In the genomic region with DNA sequence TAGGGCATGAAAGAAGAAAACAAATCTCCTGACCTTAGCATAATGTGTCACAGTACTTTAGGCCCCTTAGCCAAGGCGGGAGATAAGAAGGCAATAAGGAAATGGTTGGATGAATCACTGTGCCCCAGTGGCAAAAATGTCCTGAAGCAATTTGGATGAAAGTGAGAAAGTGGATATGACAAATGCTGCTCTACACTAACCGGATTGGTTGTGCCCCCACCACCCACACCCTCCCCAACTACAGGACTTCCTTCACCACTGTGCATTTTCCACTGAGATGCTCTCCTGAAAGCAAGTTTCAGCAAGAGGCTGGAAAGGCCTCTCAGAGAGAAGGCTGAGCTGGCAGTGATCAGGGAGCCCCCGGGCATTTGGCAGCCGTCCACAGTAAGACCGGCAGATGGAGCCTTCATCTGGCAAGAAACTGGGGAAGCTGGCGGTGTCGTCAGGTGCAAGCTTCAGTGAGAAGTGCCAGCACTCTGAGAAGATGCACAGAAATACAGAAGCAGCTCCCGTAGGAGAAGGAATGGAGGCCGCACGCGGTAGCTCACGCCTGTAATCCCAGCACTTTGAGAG, we compare ENCODE assay signal across 8 cellular contexts.
DNase-seq lines count a peak whose midpoint lies in the region; ATAC-seq lines count a peak whose summit lies in the region.

No MANE protein-coding gene starts in this region.

- peak; percentile 92 for DNase-seq in EH (ENCODE audit: low read depth)
- peak; percentile 18 for DNase-seq in NCI-H128 (lab: John Stamatoyannopoulos, UW; ENCODE audit: unreplicated experiment)
- peak; percentile 17 for DNase-seq in activated CD8-positive, alpha-beta memory T cell treated with anti-CD3 and anti-CD28 coated beads, Interleukin-2, amount 50 U/mL, for 24 hours (ENCODE audit: extremely low read depth)
- peak; percentile 66 for DNase-seq in glomerular endothelial cell (ENCODE audit: extremely low read depth, low read depth, low spot score)
- DNase-seq in stimulated activated CD8-positive, alpha-beta memory T cell treated with anti-CD3 and anti-CD28 coated beads, Interleukin-15, amount 100 ng/mL, for 48 hours (ENCODE audit: low read depth in 2 of 2), result peak; percentile 45 to 68
- DNase-seq in NCI-H2227 (lab: John Stamatoyannopoulos, UW; ENCODE audit: unreplicated experiment), result no peak

- ATAC-seq in HG03342 (IDR thresholded peaks at IDR 0.05; ENCODE audit: unreplicated experiment) (no peak), GM19035 (IDR thresholded peaks at IDR 0.05; ENCODE audit: unreplicated experiment) (no peak)
